ENCODE assay signal across 9 cellular contexts in genomic region chr17:75875182-75875939, GRCh38. TPM values are rescaled to one million over a fixed set of nuclear protein-coding genes. Genes with fewer than 3 reads are reported as not detected.
DNase-seq lines count a peak whose midpoint lies in the region; ATAC-seq and TF ChIP-seq lines count a peak whose summit lies in the region.
"Had no signal": no experiment of that assay in that cellular context is flagged by ENCODE, and none has a peak within 500 bp of the region (broad histone marks: within the 10 kb centered on the region; RNA-seq: fewer than 3 reads in every experiment).

No MANE protein-coding gene starts in this region.

- no peak overlapping the region for H3K4me2 ChIP-seq in smooth muscle cell

- H2AFZ ChIP-seq in smooth muscle cell (ENCODE audit: low read depth), result no peak overlapping the region

- H3K27ac ChIP-seq in Panc1 (ENCODE audit: low read length) (peak overlapping the region; percentile 88), epithelial cell of prostate (peak overlapping the region; percentile 75), smooth muscle cell (ENCODE audit: low read depth) (peak overlapping the region; percentile 88)

- H3F3A ChIP-seq in smooth muscle cell (ENCODE audit: low read depth), result peaks cover 16% of the 10 kb centered on the region

- peak; percentile 44 for DNase-seq in H7
- DNase-seq in Panc1 (ENCODE audit: low read depth, low spot score), result no peak
- no peak for DNase-seq in epithelial cell of prostate (ENCODE audit: low read depth, low spot score)
- no peak for DNase-seq in smooth muscle cell (lab: John Stamatoyannopoulos, UW; ENCODE audit: unreplicated experiment)
- DNase-seq in SIG-M5 (lab: John Stamatoyannopoulos, UW), result no peak
- DNase-seq in UCSD-AML1 (lab: John Stamatoyannopoulos, UW; ENCODE audit: unreplicated experiment), result no peak
- no peak for DNase-seq in stimulated activated CD4-positive, alpha-beta T cell treated with anti-CD3 and anti-CD28 coated beads, Interleukin-12 subunit alpha, Interleukin-12 subunit beta, amount 100 ng/mL, for 4 hours

- WGBS in smooth muscle cell (ENCODE audit: low lambda C conversion rate), result 89% methylated on average over 17 of the region's 18 CpGs

- POLR2A ChIA-PET in Panc1 (lab: Charles Lee), result interaction anchor here (0.6 to 2.8 kb wide), 2 partner anchors 95 to 1414 kb away, joined by 3 to 10 read pairs; a partner anchor contains a TSS

- H3K4me3 ChIP-seq in H7 (ENCODE audit: insufficient read depth, low read depth, low read length) (no peak overlapping the region), Panc1 (ENCODE audit: low read depth in 2 of 2, low read length in 2 of 2) (peak overlapping the region in 1 of 2 experiments; percentile 76; a peak in 2 of 4 replicates), smooth muscle cell (no peak overlapping the region)

- H3K4me1 ChIP-seq in Panc1 (ENCODE audit: control insufficient read depth, insufficient read depth, low read length) (peaks cover 33% of the 10 kb centered on the region), smooth muscle cell (ENCODE audit: low read depth) (peaks cover 11% of the 10 kb centered on the region)

- no peak for ATAC-seq in Panc1
- ATAC-seq in GM21515 (IDR thresholded peaks at IDR 0.05; ENCODE audit: unreplicated experiment), result no peak

- CTCF ChIA-PET in Panc1 (lab: Charles Lee), result interaction anchor here (0.6 to 0.9 kb wide), 3 partner anchors 14 to 121 kb away, joined by 4 to 7 read pairs (median 6); partner anchors contain the start of gene UNK

- H3K27me3 ChIP-seq in H7 (ENCODE audit: control insufficient read depth, insufficient read depth, low read length), result peaks cover 23% of the 10 kb centered on the region
- no peaks in the 10 kb centered on the region for H3K27me3 ChIP-seq in Panc1 (ENCODE audit: control insufficient read depth, insufficient read depth, low read length)
- H3K27me3 ChIP-seq in smooth muscle cell (ENCODE audit: low read depth), result no peaks in the 10 kb centered on the region

- no TSS peak for BruUV-seq in Panc1 (replicated peaks; lab: Mats Ljungman, UMichigan)

- no peaks in the 10 kb centered on the region for H3K79me2 ChIP-seq in smooth muscle cell (ENCODE audit: low read depth)

- no peaks in the 10 kb centered on the region for H3K36me3 ChIP-seq in H7 (replicated peaks; ENCODE audit: control insufficient read depth, insufficient read depth, low read length)
- H3K36me3 ChIP-seq in Panc1 (ENCODE audit: control insufficient read depth, insufficient read depth, low read length), result no peaks in the 10 kb centered on the region; the same call in 1 of the 2 replicates
- no peaks in the 10 kb centered on the region for H3K36me3 ChIP-seq in smooth muscle cell (ENCODE audit: low read depth)

- in situ Hi-C loops in Panc1 (cut with HindIII; ENCODE audit: low pct_unique_long_range_greater_than_20kb, low sequenced_read_pairs), result no loop called here

- no peak overlapping the region for H3K9ac ChIP-seq in smooth muscle cell (ENCODE audit: low read depth)

- H3K9me3 ChIP-seq in Panc1 (ENCODE audit: control insufficient read depth, insufficient read depth, low read depth, low read length) (no peaks in the 10 kb centered on the region), smooth muscle cell (replicated peaks; ENCODE audit: low read depth) (no peaks in the 10 kb centered on the region)

- intact Hi-C loops in Panc1 (cut with micrococcal nuclease; ENCODE audit: unreplicated experiment), result no loop called here

- no peaks in the 10 kb centered on the region for H4K20me1 ChIP-seq in smooth muscle cell (ENCODE audit: low read depth)

- no peak for TF ChIP-seq CTCF in Panc1 (IDR thresholded peaks at IDR 0.05)
- TF ChIP-seq CTCF in smooth muscle cell (IDR thresholded peaks at IDR 0.05; ENCODE audit: borderline replicate concordance, insufficient read depth, poor library complexity, severe bottlenecking), result no peak

RNA-seq across cellular contexts. Expression of gene TRIM47, which starts 3.0 kb away (rescaled TPM):
- total RNA-seq in H7 (2014; rRNA removed; shearing (Covaris generic)), result 8.5 and 14.1 TPM in 2 replicates
- total RNA-seq in Panc1 (2021; ENCODE audit: unreplicated experiment) (125 TPM), smooth muscle cell (3.8 and 8.7 TPM in 2 replicates)
- 145 TPM for polyA plus RNA-seq in Panc1 (2012; ENCODE audit: insufficient read length)
- polyA plus RNA-seq in smooth muscle cell, result 16.1 and 31.7 TPM in 2 replicates

RNA-seq across cellular contexts. Expression of gene WBP2, which starts 20.2 kb away (rescaled TPM):
- total RNA-seq in H7 (2014; rRNA removed; shearing (Covaris generic)), result 44.8 and 48.2 TPM in 2 replicates
- total RNA-seq in Panc1 (2021; ENCODE audit: unreplicated experiment), result 163 TPM
- polyA plus RNA-seq in Panc1 (2012; ENCODE audit: insufficient read length), result 195 TPM
- 26.4 and 27.6 TPM in 2 replicates for total RNA-seq in smooth muscle cell
- 91.4 and 111 TPM in 2 replicates for polyA plus RNA-seq in smooth muscle cell

RNA-seq across cellular contexts. Expression of gene TRIM65, which starts 21.4 kb away (rescaled TPM):
- total RNA-seq in H7 (2014; rRNA removed; shearing (Covaris generic)), result 66.4 and 69.4 TPM in 2 replicates
- total RNA-seq in Panc1 (2021; ENCODE audit: unreplicated experiment), result 48.6 TPM
- 51.2 TPM for polyA plus RNA-seq in Panc1 (2012; ENCODE audit: insufficient read length)
- total RNA-seq in smooth muscle cell, result 9.8 and 13.3 TPM in 2 replicates
- polyA plus RNA-seq in smooth muscle cell, result 15.4 and 17.4 TPM in 2 replicates

RNA-seq across cellular contexts. Expression of gene MRPL38, which starts 29.3 kb away (rescaled TPM):
- 100 and 125 TPM in 2 replicates for total RNA-seq in H7 (2014; rRNA removed; shearing (Covaris generic))
- total RNA-seq in Panc1 (2021; ENCODE audit: unreplicated experiment), result 165 TPM
- polyA plus RNA-seq in Panc1 (2012; ENCODE audit: insufficient read length), result 180 TPM
- total RNA-seq in smooth muscle cell, result 32.6 and 48.4 TPM in 2 replicates
- polyA plus RNA-seq in smooth muscle cell, result 90.5 and 107 TPM in 2 replicates

RNA-seq across cellular contexts. Expression of gene UNC13D, which starts 31.2 kb away (rescaled TPM):
- 4.2 and 7.2 TPM in 2 replicates for total RNA-seq in H7 (2014; rRNA removed; shearing (Covaris generic))
- 12.7 TPM for total RNA-seq in Panc1 (2021; ENCODE audit: unreplicated experiment)
- 6.7 TPM for polyA plus RNA-seq in Panc1 (2012; ENCODE audit: insufficient read length)
- 4.5 TPM in 2 replicates for total RNA-seq in smooth muscle cell
- polyA plus RNA-seq in smooth muscle cell, result 2.4 and 9.6 TPM in 2 replicates
- total RNA-seq: RPMI7951 had no signal
